ENCODE assay signal across 34 cellular contexts in genomic region chr10:86662186-86663045, GRCh38. TPM values are rescaled to one million over a fixed set of nuclear protein-coding genes. Genes with fewer than 3 reads are reported as not detected.
DNase-seq lines count a peak whose midpoint lies in the region; ATAC-seq and TF ChIP-seq lines count a peak whose summit lies in the region.
"Had no signal": no experiment of that assay in that cellular context is flagged by ENCODE, and none has a peak within 500 bp of the region (broad histone marks: within the 10 kb centered on the region; RNA-seq: fewer than 3 reads in every experiment).

No MANE protein-coding gene starts in this region.

- no peak overlapping the region for H3K4me3 ChIP-seq in cardiac muscle cell
- no peak overlapping the region for H3K4me3 ChIP-seq in lower lobe of right lung
- H3K4me3 ChIP-seq in upper lobe of right lung, result no peak overlapping the region
- H3K4me3 ChIP-seq: esophagus squamous epithelium, PC-9 had no signal

- in situ Hi-C loops in KBM-7 (cut with MboI; ENCODE audit: low pct_unique_long_range_greater_than_20kb, low sequenced_read_pairs), result no loop called here

- peak overlapping the region; percentile 36 for H3K27ac Mint-ChIP-seq in T-helper 2 cell treated with Interferon-gamma antibody and Interleukin-4, amounts not matched to agents 5 μg/mL and 100 μg/mL, for 36 hours
- H3K27ac Mint-ChIP-seq: activated CD4-positive, alpha-beta memory T cell treated with anti-CD3 and anti-CD28 coated beads, Interleukin-2, amount 10 ng/mL, durations not matched to agents 7 days and 5 days; activated T-helper 1 cell treated with anti-CD3 and anti-CD28 coated beads, Interleukin-12 subunit alpha, Interleukin-12 subunit beta, Interleukin-2, Interleukin-4 antibody, amounts not matched to agents 30 ng/mL and 10 ng/mL and 1 ng/mL, durations not matched to agents 14 hours and 24 hours and 36 hours; dendritic cell treated with granulocyte-macrophage colony-stimulating factor and Interleukin-4, amounts not matched to agents 40 ng/mL and 50 ng/mL, for 4 days; stimulated activated naive B cell treated with anti-CD40 and anti-IgM and Interleukin-4, amounts not matched to agents 10 μg/mL and 1 μg/mL and 100 μg/mL, for 72 hours had no signal

- no peaks in the 10 kb centered on the region for H3K27me3 Mint-ChIP-seq in T-helper 2 cell treated with Interferon-gamma antibody and Interleukin-4, amounts not matched to agents 5 μg/mL and 100 μg/mL, for 36 hours (ENCODE audit: low read depth)
- H3K27me3 Mint-ChIP-seq: activated CD4-positive, alpha-beta memory T cell treated with anti-CD3 and anti-CD28 coated beads, Interleukin-2, amount 10 ng/mL, durations not matched to agents 7 days and 5 days; central memory CD8-positive, alpha-beta T cell; dendritic cell treated with granulocyte-macrophage colony-stimulating factor and Interleukin-4, amounts not matched to agents 40 ng/mL and 50 ng/mL, for 4 days had no signal

- H3K27me3 ChIP-seq in cardiac muscle cell (no peaks in the 10 kb centered on the region), lower lobe of right lung (ENCODE audit: low read depth) (peaks cover under 1% of the 10 kb centered on the region), upper lobe of right lung (no peaks in the 10 kb centered on the region)

- ATAC-seq in lower lobe of right lung (no peak), upper lobe of right lung (no peak)
- ATAC-seq: HCT116; stimulated activated naive B cell treated with anti-CD40 and anti-IgM and Interleukin-4, amounts not matched to agents 10 μg/mL and 1 μg/mL and 100 μg/mL, for 72 hours had no signal

- H3K36me3 ChIP-seq in cardiac muscle cell (no peaks in the 10 kb centered on the region), lower lobe of right lung (no peaks in the 10 kb centered on the region), upper lobe of right lung (no peaks in the 10 kb centered on the region)
- H3K36me3 ChIP-seq: esophagus squamous epithelium had no signal

- peak overlapping the region; percentile 100 for H3K27ac ChIP-seq in cardiac muscle cell
- no peak overlapping the region for H3K27ac ChIP-seq in lower lobe of right lung
- no peak overlapping the region for H3K27ac ChIP-seq in upper lobe of right lung
- H3K27ac ChIP-seq: foreskin keratinocyte, parathyroid adenoma, PC-9 had no signal

- H3K4me1 ChIP-seq in cardiac muscle cell (ENCODE audit: low read depth) (peaks cover 74% of the 10 kb centered on the region), lower lobe of right lung (no peaks in the 10 kb centered on the region), upper lobe of right lung (no peaks in the 10 kb centered on the region)
- H3K4me1 ChIP-seq: foreskin keratinocyte, parathyroid adenoma had no signal

- no peaks in the 10 kb centered on the region for H3K9me3 ChIP-seq in cardiac muscle cell (ENCODE audit: low read depth)
- H3K9me3 ChIP-seq in lower lobe of right lung, result no peaks in the 10 kb centered on the region
- H3K9me3 ChIP-seq in upper lobe of right lung, result no peaks in the 10 kb centered on the region
- H3K9me3 ChIP-seq: esophagus squamous epithelium had no signal

- TF ChIP-seq CTCF in cardiac muscle cell (IDR thresholded peaks at IDR 0.05; ENCODE audit: low read depth, low read length) (no peak), lower lobe of right lung (IDR thresholded peaks at IDR 0.05) (no peak), upper lobe of right lung (IDR thresholded peaks at IDR 0.05) (no peak)

- intact Hi-C loops in lower lobe of right lung (cut with DNase I) (no loop called here), upper lobe of right lung (cut with DNase I) (no loop called here)

- H3K36me3 Mint-ChIP-seq in T-helper 2 cell treated with Interferon-gamma antibody and Interleukin-4, amounts not matched to agents 5 μg/mL and 100 μg/mL, for 36 hours (ENCODE audit: low read depth), result no peaks in the 10 kb centered on the region
- H3K36me3 Mint-ChIP-seq: stimulated activated naive B cell treated with anti-CD40 and anti-IgM and Interleukin-4, amounts not matched to agents 10 μg/mL and 1 μg/mL and 100 μg/mL, for 72 hours had no signal

- H3K9me3 Mint-ChIP-seq in T-helper 2 cell treated with Interferon-gamma antibody and Interleukin-4, amounts not matched to agents 5 μg/mL and 100 μg/mL, for 36 hours, result no peaks in the 10 kb centered on the region
- H3K9me3 Mint-ChIP-seq: activated CD4-positive, alpha-beta memory T cell treated with anti-CD3 and anti-CD28 coated beads, Interleukin-2, amount 10 ng/mL, durations not matched to agents 7 days and 5 days; activated T-helper 1 cell treated with anti-CD3 and anti-CD28 coated beads, Interleukin-12 subunit alpha, Interleukin-12 subunit beta, Interleukin-2, Interleukin-4 antibody, amounts not matched to agents 30 ng/mL and 10 ng/mL and 1 ng/mL, durations not matched to agents 14 hours and 24 hours and 36 hours; central memory CD8-positive, alpha-beta T cell; dendritic cell treated with granulocyte-macrophage colony-stimulating factor and Interleukin-4, amounts not matched to agents 40 ng/mL and 50 ng/mL, for 4 days; stimulated activated naive B cell treated with anti-CD40 and anti-IgM and Interleukin-4, amounts not matched to agents 10 μg/mL and 1 μg/mL and 100 μg/mL, for 72 hours had no signal

- H3K4me1 Mint-ChIP-seq in T-helper 2 cell treated with Interferon-gamma antibody and Interleukin-4, amounts not matched to agents 5 μg/mL and 100 μg/mL, for 36 hours (ENCODE audit: low read depth), result no peaks in the 10 kb centered on the region
- H3K4me1 Mint-ChIP-seq: activated CD4-positive, alpha-beta memory T cell treated with anti-CD3 and anti-CD28 coated beads, Interleukin-2, amount 10 ng/mL, durations not matched to agents 7 days and 5 days; central memory CD8-positive, alpha-beta T cell; stimulated activated naive B cell treated with anti-CD40 and anti-IgM and Interleukin-4, amounts not matched to agents 10 μg/mL and 1 μg/mL and 100 μg/mL, for 72 hours had no signal

- no peak for DNase-seq in T-helper 2 cell treated with Interferon-gamma antibody and Interleukin-4, amounts not matched to agents 5 μg/mL and 100 μg/mL, for 36 hours (ENCODE audit: low spot score)
- DNase-seq in T-helper 2 cell (no peak), cardiac muscle cell (ENCODE audit: low read depth in 1 of 2, low spot score in 1 of 2) (no peak), lower lobe of right lung (peak; percentile 32), upper lobe of right lung (peak; percentile 57), KBM-7 (no peak), DMS79 (lab: John Stamatoyannopoulos, UW) (no peak), GM03348 (ENCODE audit: low spot score) (no peak)
- DNase-seq: 8988T; activated CD4-positive, alpha-beta memory T cell treated with anti-CD3 and anti-CD28 coated beads, Interleukin-2, amount 10 ng/mL, durations not matched to agents 7 days and 5 days; activated CD8-positive, alpha-beta memory T cell treated with anti-CD3 and anti-CD28 coated beads, Interleukin-2, amount 50 U/mL, for 4 hours; activated naive CD4-positive, alpha-beta T cell treated with Interleukin-2 at 50 U/mL for 16 hours; C1 segment of cervical spinal cord; esophagus squamous epithelium; foreskin keratinocyte; kidney glomerular epithelial cell; NCI-H1048; NCI-H187; NCI-H524 treated with DMSO at 0.1 percent for 48 hours; PC-9; SHP77 treated with DMSO at 0.1 percent for 48 hours; stimulated activated naive B cell treated with anti-CD40 and anti-IgM and Interleukin-4, amounts not matched to agents 10 μg/mL and 1 μg/mL and 100 μg/mL, for 72 hours had no signal

- H3K4me3 Mint-ChIP-seq in T-helper 2 cell treated with Interferon-gamma antibody and Interleukin-4, amounts not matched to agents 5 μg/mL and 100 μg/mL, for 36 hours, result no peak overlapping the region
- H3K4me3 Mint-ChIP-seq: activated CD4-positive, alpha-beta memory T cell treated with anti-CD3 and anti-CD28 coated beads, Interleukin-2, amount 10 ng/mL, durations not matched to agents 7 days and 5 days; activated T-helper 1 cell treated with anti-CD3 and anti-CD28 coated beads, Interleukin-12 subunit alpha, Interleukin-12 subunit beta, Interleukin-2, Interleukin-4 antibody, amounts not matched to agents 30 ng/mL and 10 ng/mL and 1 ng/mL, durations not matched to agents 14 hours and 24 hours and 36 hours; central memory CD8-positive, alpha-beta T cell; dendritic cell treated with granulocyte-macrophage colony-stimulating factor and Interleukin-4, amounts not matched to agents 40 ng/mL and 50 ng/mL, for 4 days; stimulated activated naive B cell treated with anti-CD40 and anti-IgM and Interleukin-4, amounts not matched to agents 10 μg/mL and 1 μg/mL and 100 μg/mL, for 72 hours had no signal

RNA-seq across cellular contexts. Expression of gene LDB3, which starts 5.9 kb away (rescaled TPM):
- 202 and 213 TPM in 2 replicates for total RNA-seq in cardiac muscle cell
- polyA plus RNA-seq in cardiac muscle cell, result 266 and 317 TPM in 2 replicates
- total RNA-seq in lower lobe of right lung, result 2.2 TPM
- total RNA-seq in upper lobe of right lung, result 2.5 TPM
- total RNA-seq: foreskin keratinocyte, HT-29, mammary epithelial cell had no signal
- polyA plus RNA-seq: foreskin keratinocyte, mammary epithelial cell had no signal

RNA-seq across cellular contexts. Expression of gene OPN4, which starts 8.1 kb away (rescaled TPM):
- 0.18 TPM in 1 of 2 replicates, not detected in the other for total RNA-seq in cardiac muscle cell
- polyA plus RNA-seq in cardiac muscle cell, result 0.24 TPM in 1 of 2 replicates, not detected in the other
- not detected for total RNA-seq in lower lobe of right lung
- not detected for total RNA-seq in upper lobe of right lung
- total RNA-seq: activated CD4-positive, alpha-beta memory T cell treated with anti-CD3 and anti-CD28 coated beads, Interleukin-2, amount 10 ng/mL, durations not matched to agents 7 days and 5 days; activated T-helper 1 cell treated with anti-CD3 and anti-CD28 coated beads, Interleukin-12 subunit alpha, Interleukin-12 subunit beta, Interleukin-2, Interleukin-4 antibody, amounts not matched to agents 30 ng/mL and 10 ng/mL and 1 ng/mL, durations not matched to agents 14 hours and 24 hours and 36 hours; esophagus squamous epithelium; foreskin keratinocyte; G401; HT-29; mammary epithelial cell; mucosa of gallbladder; temporal lobe; ureter had no signal
- polyA plus RNA-seq: foreskin keratinocyte, mammary epithelial cell, neural cell had no signal

Comparison
In these comparisons a context has a peak if more than half of its experiments do, and no peak if none do; other contexts are left out.
1. DNase-seq: peak in lower lobe of right lung (single experiment) and upper lobe of right lung (single experiment); none in T-helper 2 cell treated with Interferon-gamma antibody and Interleukin-4, amounts not matched to agents 5 μg/mL and 100 μg/mL, for 36 hours (single experiment), T-helper 2 cell (0 of 5), cardiac muscle cell (0 of 2), KBM-7 (single experiment), DMS79 (single experiment) and GM03348 (single experiment).
2. RNA of gene LDB3, which starts 5.9 kb away (total RNA-seq): 202 to 213 TPM in cardiac muscle cell; 2.5 TPM in upper lobe of right lung (single experiment) and 2.2 TPM in lower lobe of right lung (single experiment); every median in the first group is over 10 times any median in the second.